Comparison of ENCODE assay signal across 15 cellular contexts in genomic region chr17:57016764-57017116, GRCh38. TPM values are rescaled to one million over a fixed set of nuclear protein-coding genes. Genes with fewer than 3 reads are reported as not detected.
DNase-seq lines count a peak whose midpoint lies in the region; ATAC-seq, FAIRE-seq and TF ChIP-seq lines count a peak whose summit lies in the region.
"Had no signal": no experiment of that assay in that cellular context is flagged by ENCODE, and none has a peak within 500 bp of the region (broad histone marks: within the 10 kb centered on the region; RNA-seq: fewer than 3 reads in every experiment).

No MANE protein-coding gene starts in this region.

- 31% methylated on average over 3 of the region's 3 CpGs for whole genome bisulfite sequencing in esophagus muscularis mucosa
- 3% methylated on average over 3 of the region's 3 CpGs for WGBS in HepG2 (ENCODE audit: low lambda C conversion rate)

- H3K27me3 Mint-ChIP-seq in naive thymus-derived CD8-positive, alpha-beta T cell = peaks cover 4 to 29% (median 15%) of the 10 kb centered on the region in 5 donors
- H3K27me3 Mint-ChIP-seq: activated B cell treated with CpG ODN at 0.5 μM for 24 hours had no signal

- TF ChIP-seq RAD21 in HCT116 (IDR thresholded peaks at IDR 0.05; ENCODE audit: low read depth) (no peak), HepG2 (CRISPR knock-in tag; IDR thresholded peaks at IDR 0.05) (no peak)

- H3K9me3 ChIP-seq in HCT116 (ENCODE audit: control insufficient read depth in 1 of 2, insufficient read depth in 1 of 2, low read depth in 1 of 2, low read length in 2 of 2) (0 out of 4 replicates have a peak, but pooled peaks cover 0 to 2% of the 10 kb centered on the region in 2 experiments), esophagus muscularis mucosa (no peaks in the 10 kb centered on the region), HepG2 (ENCODE audit: low read length) (no peaks in the 10 kb centered on the region)

- TF ChIP-seq CTCF in HCT116 (IDR thresholded peaks at IDR 0.05 in 2 of 3, conservative IDR thresholded peaks at IDR 0.05 in 1 of 3; ENCODE audit: borderline replicate concordance in 1 of 3, insufficient read depth in 1 of 3, low read depth in 2 of 3, low read length in 2 of 3) = no peak
- TF ChIP-seq CTCF in VCaP (conservative IDR thresholded peaks at IDR 0.05) = no peak
- TF ChIP-seq CTCF in esophagus muscularis mucosa (IDR thresholded peaks at IDR 0.05) = no peak
- no peak for TF ChIP-seq CTCF in HepG2 (CRISPR knock-in tag; IDR thresholded peaks at IDR 0.05)

- H3K4me2 ChIP-seq in HCT116 (ENCODE audit: low read length) (peak overlapping the region; percentile 42), HepG2 (ENCODE audit: low read depth, low read length) (no peak overlapping the region)

- H2AFZ ChIP-seq in HCT116 (ENCODE audit: low read depth, low read length, poor library complexity, severe bottlenecking) = no peak overlapping the region
- no peak overlapping the region for H2AFZ ChIP-seq in HepG2 (ENCODE audit: low read length)

- no TSS peak for BruUV-seq in HCT116 (replicated peaks; lab: Mats Ljungman, UMichigan)
- BruUV-seq in HepG2 (replicated peaks; lab: Mats Ljungman, UMichigan) = no TSS peak

- H3K36me3 Mint-ChIP-seq in naive thymus-derived CD8-positive, alpha-beta T cell = no peaks in the 10 kb centered on the region
- H3K36me3 Mint-ChIP-seq: activated naive CD4-positive, alpha-beta T cell treated with anti-CD3 and anti-CD28 coated beads, Interleukin-2, amount 50 U/mL, for 24 hours had no signal

- ATAC-seq in HCT116 (peak; percentile 83), HepG2 (no peak), HG03571 (IDR thresholded peaks at IDR 0.05; ENCODE audit: unreplicated experiment) (no peak)
- no peak for ATAC-seq in naive thymus-derived CD8-positive, alpha-beta T cell
- ATAC-seq: stimulated activated naive CD8-positive, alpha-beta T cell treated with anti-CD3 and anti-CD28 coated beads, Interleukin-15, amount 100 ng/mL, for 72 hours had no signal

- H3K27ac Mint-ChIP-seq in naive thymus-derived CD8-positive, alpha-beta T cell = peak overlapping the region in 1 of 10 donors; percentile 69
- H3K27ac Mint-ChIP-seq: activated B cell treated with CpG ODN at 0.5 μM for 24 hours; activated naive CD4-positive, alpha-beta T cell treated with anti-CD3 and anti-CD28 coated beads, Interleukin-2, amount 50 U/mL, for 24 hours had no signal

- H3K27me3 ChIP-seq in HCT116 (ENCODE audit: insufficient read depth, low read length) (no peaks in the 10 kb centered on the region), esophagus muscularis mucosa (no peaks in the 10 kb centered on the region), HepG2 (ENCODE audit: control insufficient read depth in 1 of 2, insufficient read depth in 2 of 2, low read length in 2 of 2) (peaks cover 0 to 22% of the 10 kb centered on the region in 2 experiments; a peak in 2 of 5 replicates)

- H4K20me1 ChIP-seq in HCT116 (ENCODE audit: insufficient read depth) (no peaks in the 10 kb centered on the region), HepG2 (ENCODE audit: insufficient read depth, low read length) (no peaks in the 10 kb centered on the region)

- no peak overlapping the region for H3K4me3 Mint-ChIP-seq in naive thymus-derived CD8-positive, alpha-beta T cell
- H3K4me3 Mint-ChIP-seq: activated B cell treated with CpG ODN at 0.5 μM for 24 hours; activated naive CD4-positive, alpha-beta T cell treated with anti-CD3 and anti-CD28 coated beads, Interleukin-2, amount 50 U/mL, for 24 hours; stimulated activated naive CD8-positive, alpha-beta T cell treated with anti-CD3 and anti-CD28 coated beads, Interleukin-15, amount 100 ng/mL, for 72 hours had no signal

- CTCF ChIA-PET in HCT116 (lab: Charles Lee) = no interaction called here
- CTCF ChIA-PET in HepG2 (lab: Yijun Ruan, JAX; ENCODE audit: low intra/inter-chr PET ratio, low total read pairs) = no interaction called here

- H3K79me2 ChIP-seq in HCT116 (ENCODE audit: insufficient read depth, low read length) = no peaks in the 10 kb centered on the region
- no peaks in the 10 kb centered on the region for H3K79me2 ChIP-seq in HepG2 (ENCODE audit: insufficient read depth, low read length)

- peaks cover 0 to 3% (median 0%) of the 10 kb centered on the region in 9 donors for H3K9me3 Mint-ChIP-seq in naive thymus-derived CD8-positive, alpha-beta T cell
- H3K9me3 Mint-ChIP-seq: activated B cell treated with CpG ODN at 0.5 μM for 24 hours; activated naive CD4-positive, alpha-beta T cell treated with anti-CD3 and anti-CD28 coated beads, Interleukin-2, amount 50 U/mL, for 24 hours; stimulated activated naive CD8-positive, alpha-beta T cell treated with anti-CD3 and anti-CD28 coated beads, Interleukin-15, amount 100 ng/mL, for 72 hours had no signal

- no peaks in the 10 kb centered on the region for H3K9me2 ChIP-seq in HCT116 (ENCODE audit: insufficient read depth)

- no peaks in the 10 kb centered on the region for H3K4me1 Mint-ChIP-seq in naive thymus-derived CD8-positive, alpha-beta T cell
- H3K4me1 Mint-ChIP-seq: activated B cell treated with CpG ODN at 0.5 μM for 24 hours; activated naive CD4-positive, alpha-beta T cell treated with anti-CD3 and anti-CD28 coated beads, Interleukin-2, amount 50 U/mL, for 24 hours; stimulated activated naive CD8-positive, alpha-beta T cell treated with anti-CD3 and anti-CD28 coated beads, Interleukin-15, amount 100 ng/mL, for 72 hours had no signal

- DNase-seq in HCT116 (ENCODE audit: low read depth, low spot score) (no peak), esophagus muscularis mucosa (ENCODE audit: extremely low spot score) (no peak), stromal cell of bone marrow (ENCODE audit: low read depth) (peak; percentile 54), HepG2 (ENCODE audit: low spot score) (no peak), globus pallidus (ENCODE audit: low spot score) (no peak)
- DNase-seq in naive thymus-derived CD8-positive, alpha-beta T cell = no peak
- DNase-seq: activated B cell treated with CpG ODN at 0.5 μM for 24 hours; activated CD8-positive, alpha-beta memory T cell treated with anti-CD3 and anti-CD28 coated beads, Interleukin-2, amount 50 U/mL, for 48 hours; NCI-H2081 treated with DMSO at 0.1 percent for 48 hours; stimulated activated naive CD8-positive, alpha-beta T cell treated with anti-CD3 and anti-CD28 coated beads, Interleukin-15, amount 100 ng/mL, for 72 hours had no signal

- no peak for FAIRE-seq in HepG2 (lab: Jason Lieb, UNC)
- FAIRE-seq: colon, GM19239 had no signal

- H3K27ac ChIP-seq in HCT116 (ENCODE audit: low read depth, low read length) (no peak overlapping the region), VCaP (peak overlapping the region; percentile 27; the same call in 1 of the 2 replicates), esophagus muscularis mucosa (replicated peaks in 1 of 4) (peak overlapping the region; percentile 58 to 81 (median 64)), HepG2 (ENCODE audit: extremely low read length, insufficient read depth, low read length) (no peak overlapping the region)

- H3K9ac ChIP-seq in HCT116 (ENCODE audit: low read length) (no peak overlapping the region), HepG2 (ENCODE audit: insufficient read depth, low read depth, low read length) (no peak overlapping the region)

- no peaks in the 10 kb centered on the region for H3K36me3 ChIP-seq in HCT116 (ENCODE audit: control insufficient read depth in 1 of 2, insufficient read depth in 2 of 2, low read length in 2 of 2)
- H3K36me3 ChIP-seq in esophagus muscularis mucosa = no peaks in the 10 kb centered on the region
- no peaks in the 10 kb centered on the region for H3K36me3 ChIP-seq in HepG2 (replicated peaks in 1 of 2; ENCODE audit: control insufficient read depth in 1 of 2, insufficient read depth in 2 of 2, low read length in 2 of 2)

- POLR2A ChIA-PET in HCT116 (lab: Charles Lee) (no interaction called here), HepG2 (lab: Yijun Ruan, JAX) (no interaction called here)
- POLR2A ChIA-PET in naive thymus-derived CD8-positive, alpha-beta T cell (lab: Charles Lee) = no interaction called here

- H3K4me1 ChIP-seq in HCT116 (ENCODE audit: control insufficient read depth in 1 of 2, insufficient read depth in 2 of 2, low read length in 2 of 2) (peaks cover 11 to 12% of the 10 kb centered on the region in 2 experiments), esophagus muscularis mucosa (peaks cover 0 to 51% (median 39%) of the 10 kb centered on the region in 4 donors), HepG2 (ENCODE audit: insufficient read depth, low read length) (no peaks in the 10 kb centered on the region)

- TF ChIP-seq POLR2A in HCT116 (IDR thresholded peaks at IDR 0.05; ENCODE audit: borderline replicate concordance, extremely low read depth, insufficient read depth, insufficient read length) (no peak), esophagus muscularis mucosa (IDR thresholded peaks at IDR 0.05; ENCODE audit: low read depth) (no peak), HepG2 (IDR thresholded peaks at IDR 0.05; ENCODE audit: insufficient read depth in 1 of 2, low read depth in 2 of 2, low read length in 2 of 2) (no peak)

- RAD21 ChIA-PET in HCT116 (lab: Charles Lee; ENCODE audit: low non-redundant PET in 1 of 2, low total read pairs in 2 of 2, uncharacterized antibody in 2 of 2, unreplicated experiment in 2 of 2) = no interaction called here

- in situ Hi-C loops in HepG2 (cut with HindIII; ENCODE audit: extremely low pct_ligation_motif_present, low pct_unique_long_range_greater_than_20kb) = loop anchor here (10.0 kb wide), 1 partner anchor 98 kb away; no protein-coding TSS in a partner anchor

- H3K4me3 ChIP-seq in HCT116 (replicated peaks in 1 of 2; ENCODE audit: low read depth in 1 of 2, low read length in 2 of 2) (no peak overlapping the region), esophagus muscularis mucosa (no peak overlapping the region), HepG2 (replicated peaks in 1 of 3; ENCODE audit: insufficient read depth in 1 of 3, low read depth in 2 of 3, low read length in 3 of 3) (no peak overlapping the region)

- intact Hi-C loops in HCT116 (cut with micrococcal nuclease) = no loop called here
- intact Hi-C loops in esophagus muscularis mucosa (cut with DNase I) = no loop called here
- intact Hi-C loops in HepG2 (cut with micrococcal nuclease; ENCODE audit: unreplicated experiment) = no loop called here

- TF ChIP-seq EP300 in esophagus muscularis mucosa (IDR thresholded peaks at IDR 0.05) = no peak
- no peak for TF ChIP-seq EP300 in HepG2 (IDR thresholded peaks at IDR 0.05; ENCODE audit: low read depth in 2 of 2, low read length in 2 of 2)
- no peak for TF ChIP-seq EP300 in HepG2 (CRISPR knock-in tag; IDR thresholded peaks at IDR 0.05; ENCODE audit: borderline replicate concordance)

RNA-seq across cellular contexts. Expression of gene SCPEP1, which starts 38.8 kb away (rescaled TPM):
- total RNA-seq in HCT116 (2021; ENCODE audit: unreplicated experiment) (28.3 TPM), esophagus muscularis mucosa (100 to 1,000 TPM in 1 of 4 donors, 10 to 100 TPM in 3; 61.0 to 111 (median 72.4) TPM), HepG2 (2016; rRNA removed; fragmentation: Illumina TruSeq; extraction: Trizol) (12.3 and 27.3 TPM in 2 replicates)
- 17.0 and 20.0 TPM in 2 replicates for polyA plus RNA-seq in HCT116 (2012)
- 10 to 100 TPM; 31.2 to 32.7 TPM for total RNA-seq in naive thymus-derived CD8-positive, alpha-beta T cell
- polyA plus RNA-seq in naive thymus-derived CD8-positive, alpha-beta T cell = 10 to 100 TPM; 17.6 to 28.2 (median 25.7) TPM
- total RNA-seq in HepG2 (2016; cell fraction: cytosol; rRNA removed; fragmentation: Illumina TruSeq; extraction: Trizol; ENCODE audit: low read depth) = 1.9 and 2.5 TPM in 2 replicates
- 13.5 and 27.2 TPM in 2 replicates for total RNA-seq in HepG2 (2016; cell fraction: insoluble cytoplasmic fraction; rRNA removed; fragmentation: Illumina TruSeq; extraction: Trizol)
- total RNA-seq in HepG2 (2016; cell fraction: membrane; rRNA removed; fragmentation: Illumina TruSeq; extraction: Trizol) = 5.4 TPM in 2 replicates
- 18.9 and 24.3 TPM in 2 replicates for total RNA-seq in HepG2 (2016; cell fraction: nucleus; rRNA removed; fragmentation: Illumina TruSeq; extraction: Trizol)
- polyA plus RNA-seq in HepG2 (2011; rRNA removed) = 20.9 and 24.3 TPM in 2 replicates
- 12.8 and 18.3 TPM in 2 replicates for polyA plus RNA-seq in HepG2 (2011; cell fraction: cytosol; rRNA removed)
- 17.7 and 24.2 TPM in 2 replicates for polyA plus RNA-seq in HepG2 (2011; cell fraction: nucleus; rRNA removed)
- 23.2 and 26.2 TPM in 2 replicates for polyA plus RNA-seq in HepG2 (2012)
- 1.6 and 1.8 TPM in 2 replicates for polyA plus RNA-seq in HepG2 (2016; cell fraction: cytosol; fragmentation: Illumina TruSeq; extraction: Trizol; ENCODE audit: low read depth)
- polyA plus RNA-seq in HepG2 (2016; cell fraction: insoluble cytoplasmic fraction; fragmentation: Illumina TruSeq; extraction: Trizol; ENCODE audit: low read depth) = 10.5 and 11.5 TPM in 2 replicates
- 2.4 and 3.1 TPM in 2 replicates for polyA plus RNA-seq in HepG2 (2016; cell fraction: membrane; fragmentation: Illumina TruSeq; extraction: Trizol; ENCODE audit: low read depth)
- polyA plus RNA-seq in HepG2 (2016; cell fraction: nucleus; fragmentation: Illumina TruSeq; extraction: Trizol; ENCODE audit: insufficient read depth, low read depth) = 32.8 and 38.7 TPM in 2 replicates
- polyA minus RNA-seq in HepG2 (2011; rRNA and poly(A)+ RNA removed; ENCODE audit: low replicate concordance) = 8.0 and 10.3 TPM in 2 replicates
- polyA minus RNA-seq in HepG2 (2011; cell fraction: cytosol; rRNA and poly(A)+ RNA removed) = 11.0 and 11.7 TPM in 2 replicates
- polyA minus RNA-seq in HepG2 (2011; cell fraction: nucleus; rRNA and poly(A)+ RNA removed) = 6.5 and 7.5 TPM in 2 replicates

RNA-seq across cellular contexts. Expression of gene COIL, which starts 55.9 kb away (rescaled TPM):
- 31.2 TPM for total RNA-seq in HCT116 (2021; ENCODE audit: unreplicated experiment)
- polyA plus RNA-seq in HCT116 (2012) = 11.4 and 14.6 TPM in 2 replicates
- total RNA-seq in esophagus muscularis mucosa = 10 to 100 TPM in 3 of 4 donors, 1 to 10 TPM in 1; 9.9 to 13.3 (median 11.4) TPM
- 10 to 100 TPM; 21.6 to 24.2 TPM for total RNA-seq in naive thymus-derived CD8-positive, alpha-beta T cell
- polyA plus RNA-seq in naive thymus-derived CD8-positive, alpha-beta T cell = 10 to 100 TPM; 12.0 to 18.8 (median 12.8) TPM
- total RNA-seq in HepG2 (2016; rRNA removed; fragmentation: Illumina TruSeq; extraction: Trizol) = 29.4 and 39.0 TPM in 2 replicates
- 6.3 and 7.1 TPM in 2 replicates for total RNA-seq in HepG2 (2016; cell fraction: cytosol; rRNA removed; fragmentation: Illumina TruSeq; extraction: Trizol; ENCODE audit: low read depth)
- 30.1 and 39.1 TPM in 2 replicates for total RNA-seq in HepG2 (2016; cell fraction: insoluble cytoplasmic fraction; rRNA removed; fragmentation: Illumina TruSeq; extraction: Trizol)
- 15.5 and 19.2 TPM in 2 replicates for total RNA-seq in HepG2 (2016; cell fraction: membrane; rRNA removed; fragmentation: Illumina TruSeq; extraction: Trizol)
- total RNA-seq in HepG2 (2016; cell fraction: nucleus; rRNA removed; fragmentation: Illumina TruSeq; extraction: Trizol) = 22.5 and 22.8 TPM in 2 replicates
- 5.7 and 8.1 TPM in 2 replicates for polyA plus RNA-seq in HepG2 (2011; rRNA removed)
- 3.4 and 4.6 TPM in 2 replicates for polyA plus RNA-seq in HepG2 (2011; cell fraction: cytosol; rRNA removed)
- polyA plus RNA-seq in HepG2 (2011; cell fraction: nucleus; rRNA removed) = 4.1 and 5.2 TPM in 2 replicates
- polyA plus RNA-seq in HepG2 (2012) = 9.5 and 14.7 TPM in 2 replicates
- 3.3 and 3.7 TPM in 2 replicates for polyA plus RNA-seq in HepG2 (2016; cell fraction: cytosol; fragmentation: Illumina TruSeq; extraction: Trizol; ENCODE audit: low read depth)
- 35.9 and 36.8 TPM in 2 replicates for polyA plus RNA-seq in HepG2 (2016; cell fraction: insoluble cytoplasmic fraction; fragmentation: Illumina TruSeq; extraction: Trizol; ENCODE audit: low read depth)
- polyA plus RNA-seq in HepG2 (2016; cell fraction: membrane; fragmentation: Illumina TruSeq; extraction: Trizol; ENCODE audit: low read depth) = 6.7 and 7.4 TPM in 2 replicates
- polyA plus RNA-seq in HepG2 (2016; cell fraction: nucleus; fragmentation: Illumina TruSeq; extraction: Trizol; ENCODE audit: insufficient read depth, low read depth) = 29.1 and 29.2 TPM in 2 replicates
- 4.9 and 6.4 TPM in 2 replicates for polyA minus RNA-seq in HepG2 (2011; rRNA and poly(A)+ RNA removed; ENCODE audit: low replicate concordance)
- 3.8 and 4.4 TPM in 2 replicates for polyA minus RNA-seq in HepG2 (2011; cell fraction: cytosol; rRNA and poly(A)+ RNA removed)
- polyA minus RNA-seq in HepG2 (2011; cell fraction: nucleus; rRNA and poly(A)+ RNA removed) = 9.0 and 10.3 TPM in 2 replicates

Comparison
In these comparisons a context has a peak if more than half of its experiments do, and no peak if none do; other contexts are left out.
1. H3K27ac ChIP-seq: peak in VCaP (single experiment) and esophagus muscularis mucosa (4 of 4); none in HCT116 (single experiment) and HepG2 (single experiment).
2. Of the 20 proteins assayed by ChIP-seq in both HepG2 and HCT116: peak only in HepG2: none; only in HCT116: FOSL1, JUND and SP1; in both: none; in neither: 17.